26 cellular contexts compared by ENCODE assay signal in genomic region chr1:98439471-98439870, GRCh38.
"Had no signal": no experiment of that assay in that cellular context is flagged by ENCODE, and none has a peak within 500 bp of the region (broad histone marks: within the 10 kb centered on the region; RNA-seq: fewer than 3 reads in every experiment).

No MANE protein-coding gene starts in this region.

- H3K4me3 ChIP-seq: ovary, psoas muscle, right lobe of liver, sigmoid colon, stomach, thoracic aorta, thyroid gland, tibial nerve, upper lobe of left lung, vagina had no signal

- DNase-seq: nephron progenitor cell; nucleus accumbens; ovary; posterior cingulate gyrus; psoas muscle; right cardiac atrium; right lobe of liver; sigmoid colon; small intestine; stimulated activated CD4-positive, alpha-beta T cell treated with anti-CD3 and anti-CD28 coated beads, Interleukin-15, amount 100 ng/mL, for 24 hours; stimulated activated CD4-positive, alpha-beta T cell treated with anti-CD3 and anti-CD28 coated beads, Interleukin-2, amount 100 ng/mL, for 24 hours; stimulated activated CD4-positive, alpha-beta T cell treated with anti-CD3 and anti-CD28 coated beads, Interleukin-2, amount 100 ng/mL, for 48 hours; stimulated activated CD4-positive, alpha-beta T cell treated with anti-CD3 and anti-CD28 coated beads, Interleukin-4, amount 100 ng/mL, for 24 hours; stimulated activated naive B cell treated with anti-CD40 and anti-IgM and Interleukin-4, amounts not matched to agents 10 μg/mL and 1 μg/mL and 100 μg/mL, for 72 hours; stimulated activated naive CD4-positive, alpha-beta T cell treated with Interleukin-2 at 50 U/mL for 16 hours; stomach; thyroid gland; trophoblast cell; upper lobe of left lung had no signal

- H3K27ac ChIP-seq: neutrophil, ovary, parathyroid adenoma, psoas muscle, right lobe of liver, sigmoid colon, stomach, thoracic aorta, thyroid gland, tibial nerve, upper lobe of left lung, vagina had no signal

- ATAC-seq: natural killer cell treated with Interleukin-12 subunit alpha and Interleukin-12 subunit beta and Interleukin-15 and Interleukin-18, amount 100 ng/mL, for 72 hours; psoas muscle; right cardiac atrium; right lobe of liver; stimulated activated effector memory CD8-positive, alpha-beta T cell treated with anti-CD3 and anti-CD28 coated beads, Interleukin-12 subunit alpha, Interleukin-12 subunit beta, amount 100 ng/mL, for 72 hours; stimulated activated naive B cell treated with anti-CD40 and anti-IgM and Interleukin-4, amounts not matched to agents 10 μg/mL and 1 μg/mL and 100 μg/mL, for 72 hours had no signal
